ENCODE assay signal across 22 cellular contexts in genomic region chr7:40866601-40867000, GRCh38.
DNase-seq lines count a peak whose midpoint lies in the region; ATAC-seq, FAIRE-seq and TF ChIP-seq lines count a peak whose summit lies in the region.
"Had no signal": no experiment of that assay in that cellular context is flagged by ENCODE, and none has a peak within 500 bp of the region (broad histone marks: within the 10 kb centered on the region; RNA-seq: fewer than 3 reads in every experiment).

No MANE protein-coding gene starts in this region.

- H3K4me2 ChIP-seq in astrocyte (ENCODE audit: low read length) (no peak overlapping the region), trophoblast cell (ENCODE audit: low read length) (no peak overlapping the region)

- H3K36me3 ChIP-seq in astrocyte (ENCODE audit: insufficient read depth, low read length) (no peaks in the 10 kb centered on the region), trophoblast cell (ENCODE audit: control insufficient read depth in 1 of 2, insufficient read depth in 2 of 2, low read length in 2 of 2) (no peaks in the 10 kb centered on the region)
- H3K36me3 ChIP-seq: tibial nerve had no signal

- no peak overlapping the region for H3K14ac ChIP-seq in trophoblast cell (ENCODE audit: low read length)

- DNase-seq in LNCaP clone FGC (ENCODE audit: low read depth) (peak; percentile 3), astrocyte (ENCODE audit: low read depth) (peak; percentile 32), fibroblast of pulmonary artery (ENCODE audit: low read depth) (peak; percentile 39), trophoblast cell (peak in 1 of 2 donors; percentile 7)
- no peak for DNase-seq in activated CD4-positive, alpha-beta memory T cell treated with anti-CD3 and anti-CD28 coated beads for 36 hours
- DNase-seq in activated CD4-positive, CD25-positive, alpha-beta regulatory T cell (lab: John Stamatoyannopoulos, UW) = no peak
- DNase-seq: activated CD8-positive, alpha-beta T cell treated with anti-CD3 and anti-CD28 coated beads, Interleukin-2, amount 10 ng/mL, durations not matched to agents 7 days and 5 days; activated naive CD8-positive, alpha-beta T cell treated with anti-CD3 and anti-CD28 coated beads, Interleukin-2, amount 10 ng/mL, durations not matched to agents 7 days and 5 days; cerebellar nuclear complex; DMS 273 treated with DMSO at 0.1 percent for 48 hours; KBM-7; NCI-H2107; NCI-H524 treated with DMSO at 0.1 percent for 48 hours; retina; SW 1271 had no signal

- intact Hi-C loops in activated CD4-positive, alpha-beta memory T cell treated with anti-CD3 and anti-CD28 coated beads for 36 hours (cut with micrococcal nuclease) = no loop called here

- H3K27me3 ChIP-seq in astrocyte (ENCODE audit: insufficient read depth, low read length) = no peaks in the 10 kb centered on the region
- H3K27me3 ChIP-seq in trophoblast cell (ENCODE audit: insufficient read depth, low read length) = no peaks in the 10 kb centered on the region
- H3K27me3 ChIP-seq: tibial nerve had no signal

- H3K23ac ChIP-seq in trophoblast cell (ENCODE audit: low read length) = no peak overlapping the region

- no CpG with 5 or more reads among the region's 10 CpGs for WGBS in trophoblast cell (ENCODE audit: extremely low coverage, insufficient coverage, insufficient read length)

- H3K9me3 ChIP-seq in astrocyte (ENCODE audit: insufficient read depth, low read depth, low read length) (peaks cover 4% of the 10 kb centered on the region), trophoblast cell (ENCODE audit: insufficient read depth, low read depth, low read length) (peaks cover 4% of the 10 kb centered on the region)

- CTCF ChIA-PET in activated CD4-positive, alpha-beta memory T cell treated with anti-CD3 and anti-CD28 coated beads for 36 hours (lab: Charles Lee) = no interaction called here

- H3K27me3 Mint-ChIP-seq in astrocyte (ENCODE audit: low read depth, unreplicated experiment) = no peaks in the 10 kb centered on the region
- no peaks in the 10 kb centered on the region for H3K27me3 Mint-ChIP-seq in activated CD4-positive, alpha-beta memory T cell treated with anti-CD3 and anti-CD28 coated beads for 36 hours
- H3K27me3 Mint-ChIP-seq: activated naive CD8-positive, alpha-beta T cell treated with anti-CD3 and anti-CD28 coated beads, Interleukin-2, amount 10 ng/mL, durations not matched to agents 7 days and 5 days; memory B cell; natural killer cell treated with Interleukin-12 subunit alpha and Interleukin-12 subunit beta and Interleukin-15 and Interleukin-18, amount 100 ng/mL, for 72 hours; stimulated activated memory B cell treated with anti-CD40 and anti-IgM and Interleukin-4, amounts not matched to agents 10 μg/mL and 1 μg/mL and 100 μg/mL, for 72 hours had no signal

- H3K4me3 ChIP-seq in LNCaP clone FGC (ENCODE audit: low read depth, low read length) = no peak overlapping the region
- H3K4me3 ChIP-seq in astrocyte (ENCODE audit: insufficient read depth, low read depth, low read length) = no peak overlapping the region
- H3K4me3 ChIP-seq in fibroblast of pulmonary artery (replicated peaks; ENCODE audit: low read depth, low read length) = no peak overlapping the region
- H3K4me3 ChIP-seq in trophoblast cell (ENCODE audit: low read depth, low read length) = no peak overlapping the region
- H3K4me3 ChIP-seq: tibial nerve had no signal

- H2AFZ ChIP-seq in astrocyte (ENCODE audit: low read depth, low read length) = no peak overlapping the region
- no peak overlapping the region for H2AFZ ChIP-seq in trophoblast cell (ENCODE audit: insufficient read depth, low read length, poor library complexity)

- H2BK5ac ChIP-seq in trophoblast cell (ENCODE audit: low read depth, low read length, poor library complexity) = no peak overlapping the region

- peaks cover 29% of the 10 kb centered on the region for H3K4me1 Mint-ChIP-seq in astrocyte (ENCODE audit: low read depth, unreplicated experiment)
- H3K4me1 Mint-ChIP-seq in activated CD4-positive, alpha-beta memory T cell treated with anti-CD3 and anti-CD28 coated beads for 36 hours (ENCODE audit: low read depth) = no peaks in the 10 kb centered on the region
- H3K4me1 Mint-ChIP-seq: activated naive CD8-positive, alpha-beta T cell treated with anti-CD3 and anti-CD28 coated beads, Interleukin-2, amount 10 ng/mL, durations not matched to agents 7 days and 5 days; memory B cell; stimulated activated memory B cell treated with anti-CD40 and anti-IgM and Interleukin-4, amounts not matched to agents 10 μg/mL and 1 μg/mL and 100 μg/mL, for 72 hours had no signal

- H2AK5ac ChIP-seq in trophoblast cell (ENCODE audit: low read length) = no peak overlapping the region

- no peaks in the 10 kb centered on the region for H3K36me3 Mint-ChIP-seq in astrocyte (ENCODE audit: low read depth, unreplicated experiment)
- no peaks in the 10 kb centered on the region for H3K36me3 Mint-ChIP-seq in activated CD4-positive, alpha-beta memory T cell treated with anti-CD3 and anti-CD28 coated beads for 36 hours
- H3K36me3 Mint-ChIP-seq: activated naive CD8-positive, alpha-beta T cell treated with anti-CD3 and anti-CD28 coated beads, Interleukin-2, amount 10 ng/mL, durations not matched to agents 7 days and 5 days; memory B cell; natural killer cell treated with Interleukin-12 subunit alpha and Interleukin-12 subunit beta and Interleukin-15 and Interleukin-18, amount 100 ng/mL, for 72 hours; stimulated activated memory B cell treated with anti-CD40 and anti-IgM and Interleukin-4, amounts not matched to agents 10 μg/mL and 1 μg/mL and 100 μg/mL, for 72 hours had no signal

- H2BK120ac ChIP-seq in trophoblast cell (ENCODE audit: insufficient read depth, low read length, poor library complexity) = no peak overlapping the region

- no peaks in the 10 kb centered on the region for H3K4me1 ChIP-seq in astrocyte (ENCODE audit: insufficient read depth, low read length)
- peaks cover 5 to 6% of the 10 kb centered on the region in 2 experiments for H3K4me1 ChIP-seq in trophoblast cell (ENCODE audit: control insufficient read depth in 1 of 2, insufficient read depth in 2 of 2, low read length in 2 of 2)
- H3K4me1 ChIP-seq: tibial nerve had no signal

- POLR2A ChIA-PET in activated CD4-positive, alpha-beta memory T cell treated with anti-CD3 and anti-CD28 coated beads for 36 hours (lab: Charles Lee) = no interaction called here

- peak overlapping the region; percentile 32 for H4K91ac ChIP-seq in trophoblast cell (ENCODE audit: low read depth, low read length)

- TF ChIP-seq CTCF in LNCaP clone FGC (IDR thresholded peaks at IDR 0.05; ENCODE audit: control insufficient read depth, extremely low read depth, insufficient read depth) (peak; percentile 40; the same call in 1 of the 2 replicates), astrocyte (IDR thresholded peaks at IDR 0.05; ENCODE audit: insufficient read depth, low read depth, low read length) (no peak), fibroblast of pulmonary artery (IDR thresholded peaks at IDR 0.05; ENCODE audit: low read length, missing control alignments) (peak; percentile 24)

- no peak overlapping the region for H3K18ac ChIP-seq in trophoblast cell (ENCODE audit: low read length)

- no peak for FAIRE-seq in astrocyte (lab: Jason Lieb, UNC)
- FAIRE-seq: H54 had no signal

- H3K27ac ChIP-seq in astrocyte (ENCODE audit: low read depth, low read length) (no peak overlapping the region), trophoblast cell (ENCODE audit: low read depth, low read length) (no peak overlapping the region)
- H3K27ac ChIP-seq: C4-2B, tibial nerve had no signal

- no peak overlapping the region for H4K12ac ChIP-seq in trophoblast cell (ENCODE audit: low read depth, low read length)

- H3K79me2 ChIP-seq in astrocyte (ENCODE audit: insufficient read depth, low read length) (no peaks in the 10 kb centered on the region), trophoblast cell (ENCODE audit: control insufficient read depth, insufficient read depth, low read length, poor library complexity) (no peaks in the 10 kb centered on the region)

- H3K27ac Mint-ChIP-seq in astrocyte (ENCODE audit: unreplicated experiment) = no peak overlapping the region
- H3K27ac Mint-ChIP-seq in activated CD4-positive, alpha-beta memory T cell treated with anti-CD3 and anti-CD28 coated beads for 36 hours = no peak overlapping the region
- H3K27ac Mint-ChIP-seq: activated CD8-positive, alpha-beta T cell treated with anti-CD3 and anti-CD28 coated beads, Interleukin-2, amount 10 ng/mL, durations not matched to agents 7 days and 5 days; activated naive CD8-positive, alpha-beta T cell treated with anti-CD3 and anti-CD28 coated beads, Interleukin-2, amount 10 ng/mL, durations not matched to agents 7 days and 5 days; memory B cell; natural killer cell treated with Interleukin-12 subunit alpha and Interleukin-12 subunit beta and Interleukin-15 and Interleukin-18, amount 100 ng/mL, for 72 hours; stimulated activated memory B cell treated with anti-CD40 and anti-IgM and Interleukin-4, amounts not matched to agents 10 μg/mL and 1 μg/mL and 100 μg/mL, for 72 hours had no signal

- no peaks in the 10 kb centered on the region for H4K20me1 ChIP-seq in astrocyte (ENCODE audit: insufficient read depth, low read length)

- peaks cover 2% of the 10 kb centered on the region for H3K79me1 ChIP-seq in trophoblast cell (ENCODE audit: low read length)

- H3K4me3 Mint-ChIP-seq in astrocyte (ENCODE audit: unreplicated experiment) = no peak overlapping the region
- H3K4me3 Mint-ChIP-seq in activated CD4-positive, alpha-beta memory T cell treated with anti-CD3 and anti-CD28 coated beads for 36 hours = no peak overlapping the region
- H3K4me3 Mint-ChIP-seq: activated CD8-positive, alpha-beta T cell treated with anti-CD3 and anti-CD28 coated beads, Interleukin-2, amount 10 ng/mL, durations not matched to agents 7 days and 5 days; activated naive CD8-positive, alpha-beta T cell treated with anti-CD3 and anti-CD28 coated beads, Interleukin-2, amount 10 ng/mL, durations not matched to agents 7 days and 5 days; memory B cell; natural killer cell treated with Interleukin-12 subunit alpha and Interleukin-12 subunit beta and Interleukin-15 and Interleukin-18, amount 100 ng/mL, for 72 hours; stimulated activated memory B cell treated with anti-CD40 and anti-IgM and Interleukin-4, amounts not matched to agents 10 μg/mL and 1 μg/mL and 100 μg/mL, for 72 hours had no signal

- peak overlapping the region; percentile 72 for H2BK12ac ChIP-seq in trophoblast cell (ENCODE audit: low read length)

- H3K9me3 Mint-ChIP-seq in astrocyte (ENCODE audit: unreplicated experiment) = peaks cover 7% of the 10 kb centered on the region
- H3K9me3 Mint-ChIP-seq in activated CD4-positive, alpha-beta memory T cell treated with anti-CD3 and anti-CD28 coated beads for 36 hours = peaks cover 21% of the 10 kb centered on the region
- H3K9me3 Mint-ChIP-seq: memory B cell had no signal

- H4K8ac ChIP-seq in trophoblast cell (ENCODE audit: low read depth, low read length) = no peak overlapping the region

- H3K9ac ChIP-seq in astrocyte (ENCODE audit: low read length) = no peak overlapping the region
- H3K9ac ChIP-seq in trophoblast cell (ENCODE audit: low read length) = no peak overlapping the region

- no peak for ATAC-seq in GM19035 (IDR thresholded peaks at IDR 0.05; ENCODE audit: unreplicated experiment)
- ATAC-seq: activated CD8-positive, alpha-beta T cell treated with anti-CD3 and anti-CD28 coated beads, Interleukin-2, amount 10 ng/mL, durations not matched to agents 7 days and 5 days; natural killer cell treated with Interleukin-12 subunit alpha and Interleukin-12 subunit beta and Interleukin-15 and Interleukin-18, amount 100 ng/mL, for 72 hours; stimulated activated memory B cell treated with anti-CD40 and anti-IgM and Interleukin-4, amounts not matched to agents 10 μg/mL and 1 μg/mL and 100 μg/mL, for 72 hours had no signal

- no peak overlapping the region for H3K4ac ChIP-seq in trophoblast cell (ENCODE audit: low read depth, low read length)

Comparison
In these comparisons a context has a peak if more than half of its experiments do, and no peak if none do; other contexts are left out.
1. DNase-seq: peak in LNCaP clone FGC (single experiment), astrocyte (single experiment) and fibroblast of pulmonary artery (single experiment); none in activated CD4-positive, alpha-beta memory T cell treated with anti-CD3 and anti-CD28 coated beads for 36 hours (single experiment) and activated CD4-positive, CD25-positive, alpha-beta regulatory T cell (0 of 4).